ENCODE assay signal across 27 cellular contexts in the genomic region with DNA sequence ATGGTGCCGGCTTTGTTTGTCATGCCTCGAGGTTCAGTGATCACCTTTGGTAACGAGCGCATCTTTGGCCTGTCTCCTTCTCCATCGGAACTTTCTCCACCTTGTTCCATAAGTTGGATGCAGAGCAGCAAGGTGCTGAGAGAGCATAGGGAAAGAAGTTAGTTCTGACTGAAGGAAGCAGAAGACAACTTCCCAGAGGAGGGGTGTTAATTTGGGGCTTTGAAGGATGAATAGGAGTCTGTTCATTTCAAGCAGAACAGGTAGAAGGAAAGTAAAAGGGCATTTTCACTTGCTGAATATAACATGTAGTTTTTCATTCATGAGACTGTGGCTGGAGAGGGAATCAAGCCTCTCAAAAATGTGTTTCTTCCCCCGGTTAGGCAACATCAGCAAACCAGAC.
"Had no signal": no experiment of that assay in that cellular context is flagged by ENCODE, and none has a peak within 500 bp of the region (broad histone marks: within the 10 kb centered on the region; RNA-seq: fewer than 3 reads in every experiment).

No MANE protein-coding gene starts in this region.

- H3K27me3 ChIP-seq: pancreas, right lobe of liver, sigmoid colon, suprapubic skin, testis, transverse colon, upper lobe of right lung, uterus had no signal

- DNase-seq: naive B cell; nephron progenitor cell; occipital lobe; pancreas; sigmoid colon; small intestine; stimulated activated CD4-positive, alpha-beta T cell treated with anti-CD3 and anti-CD28 coated beads, Interleukin-12 subunit alpha, Interleukin-12 subunit beta, amount 100 ng/mL, for 4 hours; stimulated activated CD4-positive, alpha-beta T cell treated with anti-CD3 and anti-CD28 coated beads, Interleukin-1b, Interleukin-23, amount 100 ng/mL, for 48 hours; stimulated activated CD4-positive, alpha-beta T cell treated with anti-CD3 and anti-CD28 coated beads, Interleukin-4, amount 100 ng/mL, for 1 hour; stimulated activated CD4-positive, alpha-beta T cell treated with anti-CD3 and anti-CD28 coated beads, Interleukin-4, amount 100 ng/mL, for 4 hours; stimulated activated CD8-positive, alpha-beta memory T cell treated with anti-CD3 and anti-CD28 coated beads, Interleukin-4, amount 100 ng/mL, for 48 hours; stimulated activated naive CD4-positive, alpha-beta T cell; stimulated activated naive CD8-positive, alpha-beta T cell treated with anti-CD3 and anti-CD28 coated beads, Interleukin-15, amount 100 ng/mL, for 72 hours; stimulated activated naive CD8-positive, alpha-beta T cell treated with anti-CD3 and anti-CD28 coated beads, Interleukin-15, Interleukin-2, amounts not matched to agents 100 U/mL and 50 U/mL, for 24 hours; substantia nigra; testis; tibial artery; transverse colon; upper lobe of right lung; uterus had no signal

- H3K9me3 ChIP-seq: pancreas, psoas muscle, right lobe of liver, suprapubic skin, testis, tibial artery, transverse colon, upper lobe of right lung, uterus had no signal

- ATAC-seq: naive thymus-derived CD8-positive, alpha-beta T cell; natural killer cell treated with Interleukin-12 subunit alpha and Interleukin-12 subunit beta and Interleukin-15 and Interleukin-18, amount 100 ng/mL, for 72 hours; pancreas; psoas muscle; right cardiac atrium; right lobe of liver; stimulated activated memory B cell treated with anti-CD40 and anti-IgM and Interleukin-4, amounts not matched to agents 10 μg/mL and 1 μg/mL and 100 μg/mL, for 72 hours; stimulated activated naive CD8-positive, alpha-beta T cell treated with anti-CD3 and anti-CD28 coated beads, Interleukin-15, amount 100 ng/mL, for 72 hours; stimulated activated naive CD8-positive, alpha-beta T cell treated with anti-CD3 and anti-CD28 coated beads, Interleukin-15, Interleukin-2, amounts not matched to agents 100 U/mL and 50 U/mL, for 24 hours; upper lobe of right lung had no signal

- H3K27ac ChIP-seq: pancreas, psoas muscle, right lobe of liver, sigmoid colon, suprapubic skin, testis, tibial artery, transverse colon, upper lobe of right lung, uterus had no signal

- H3K36me3 ChIP-seq: pancreas, right lobe of liver, sigmoid colon, suprapubic skin, tibial artery, transverse colon, upper lobe of right lung, uterus had no signal

- H3K4me3 ChIP-seq: pancreas, psoas muscle, right lobe of liver, sigmoid colon, suprapubic skin, testis, tibial artery, transverse colon, upper lobe of right lung, uterus had no signal

- H3K4me1 ChIP-seq: pancreas, psoas muscle, sigmoid colon, suprapubic skin, testis, tibial artery, transverse colon, upper lobe of right lung, uterus had no signal
